1 cellular context compared by ENCODE assay signal in genomic region chr11:47552581-47553416, GRCh38.
TF ChIP-seq lines count a peak whose summit lies in the region.

TSS of gene CELF1 (minus strand) at chr11:47553132. CDS start at chr11:47499523, 53,609 bp downstream.

TF ChIP-seq in GM12878, 131 proteins besides CTCF, POLR2A, EP300 and RAD21 (continued from another document and continues in another):
- TF ChIP-seq E2F4 (IDR thresholded peaks at IDR 0.05; ENCODE audit: low read depth, low read length) (peak; percentile 44; the same call in 1 of the 2 replicates), GATAD2B (conservative IDR thresholded peaks at IDR 0.05; ENCODE audit: low read depth) (peak; percentile 65; the same call in 1 of the 2 replicates), SMAD5 (IDR thresholded peaks at IDR 0.05; ENCODE audit: low read depth) (peak; percentile 59; the same call in 1 of the 2 replicates), NR2C2 (IDR thresholded peaks at IDR 0.05; ENCODE audit: borderline replicate concordance, control insufficient read depth, insufficient read length, low read depth) (no peak), E4F1 (IDR thresholded peaks at IDR 0.05; ENCODE audit: borderline replicate concordance, partially characterized antibody) (no peak), BACH1 (IDR thresholded peaks at IDR 0.05; ENCODE audit: borderline replicate concordance) (peak; percentile 81), GABPA (IDR thresholded peaks at IDR 0.05; ENCODE audit: low read depth) (peak; percentile 69; the same call in 1 of the 2 replicates), SREBF2 (IDR thresholded peaks at IDR 0.05; ENCODE audit: low read length) (no peak), SKIL (IDR thresholded peaks at IDR 0.05; ENCODE audit: low read depth, poor library complexity, severe bottlenecking) (no peak), IRF4 (IDR thresholded peaks at IDR 0.05; ENCODE audit: low read depth, low read length) (no peak), SUPT20H (IDR thresholded peaks at IDR 0.05; ENCODE audit: borderline replicate concordance, control insufficient read depth, low read depth, low read length) (no peak), JUND (IDR thresholded peaks at IDR 0.05; ENCODE audit: low read depth, low read length) (no peak), PBX3 (IDR thresholded peaks at IDR 0.05; ENCODE audit: insufficient replicate concordance, low read depth, low read length) (no peak), ZNF217 (IDR thresholded peaks at IDR 0.05) (no peak), RB1 (IDR thresholded peaks at IDR 0.05; ENCODE audit: borderline replicate concordance) (peak; percentile 87; the same call in 1 of the 2 replicates), DPF2 (IDR thresholded peaks at IDR 0.05) (peak; percentile 72; the same call in 1 of the 2 replicates), YBX1 (IDR thresholded peaks at IDR 0.05) (no peak), BCL11A (IDR thresholded peaks at IDR 0.05; ENCODE audit: low read depth, low read length) (no peak), HCFC1 (IDR thresholded peaks at IDR 0.05; ENCODE audit: low read length) (peak; percentile 58; the same call in 1 of the 2 replicates), TAF1 (IDR thresholded peaks at IDR 0.05; ENCODE audit: borderline replicate concordance, low read depth, low read length) (peak; percentile 46; the same call in 1 of the 2 replicates), ZNF24 (IDR thresholded peaks at IDR 0.05) (peak; percentile 57; the same call in 1 of the 2 replicates), CEBPB (IDR thresholded peaks at IDR 0.05; ENCODE audit: borderline replicate concordance in 1 of 2, low read depth in 2 of 2, low read length in 2 of 2) (no peak), SREBF1 (IDR thresholded peaks at IDR 0.05; ENCODE audit: low read length) (no peak), TBL1XR1 (IDR thresholded peaks at IDR 0.05; ENCODE audit: low read depth, low read length) (no peak), PRDM15 (CRISPR knock-in tag; IDR thresholded peaks at IDR 0.05) (no peak), ZBTB4 (CRISPR knock-in tag; IDR thresholded peaks at IDR 0.05) (no peak), MAX (IDR thresholded peaks at IDR 0.05; ENCODE audit: low read depth, low read length) (peak; percentile 38; the same call in 1 of the 2 replicates), NRF1 (conservative IDR thresholded peaks at IDR 0.05; ENCODE audit: low read depth, low read length) (no peak; the same call in 1 of the 2 replicates), REST (IDR thresholded peaks at IDR 0.05; ENCODE audit: low read depth, low read length) (no peak), RUNX3 (IDR thresholded peaks at IDR 0.05; ENCODE audit: low read length) (0 out of 2 replicates have a peak, but pooled peaks have one; percentile 26), CBX5 (IDR thresholded peaks at IDR 0.05; ENCODE audit: low read depth) (no peak), RBBP5 (conservative IDR thresholded peaks at IDR 0.05) (no peak), ZBTB33 (IDR thresholded peaks at IDR 0.05) (no peak), MTA2 (IDR thresholded peaks at IDR 0.05; ENCODE audit: low read depth) (no peak), RFX5 (IDR thresholded peaks at IDR 0.05; ENCODE audit: low read depth, low read length) (no peak), IKZF1 (conservative IDR thresholded peaks at IDR 0.05) (peak; percentile 78), ZNF384 (IDR thresholded peaks at IDR 0.05; ENCODE audit: borderline replicate concordance, low read depth, low read length) (no peak)
